In the genomic region with DNA sequence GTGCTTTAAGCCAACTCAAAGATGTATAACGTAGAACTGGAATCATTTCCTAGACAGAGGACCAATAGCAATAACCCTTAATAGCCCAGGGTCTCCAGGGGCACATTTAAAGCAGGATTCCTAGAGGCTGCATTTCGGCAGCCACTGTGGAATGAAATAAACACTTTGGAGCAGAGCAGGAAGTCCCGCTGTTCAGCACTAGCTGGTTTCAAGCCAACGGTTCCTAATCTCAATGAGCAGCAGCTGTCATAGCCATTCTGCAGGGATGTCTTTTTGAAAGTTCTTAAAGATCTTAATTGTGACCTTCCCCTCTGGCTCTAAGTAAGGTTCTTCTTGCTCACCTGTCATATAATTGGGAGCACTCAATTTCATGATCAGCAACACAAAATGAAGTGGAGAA, we compare ENCODE assay signal across 14 cellular contexts. TPM values are rescaled to one million over a fixed set of nuclear protein-coding genes. Genes with fewer than 3 reads are reported as not detected.
DNase-seq lines count a peak whose midpoint lies in the region; ATAC-seq and TF ChIP-seq lines count a peak whose summit lies in the region.
"Had no signal": no experiment of that assay in that cellular context is flagged by ENCODE, and none has a peak within 500 bp of the region (broad histone marks: within the 10 kb centered on the region; RNA-seq: fewer than 3 reads in every experiment).

No MANE protein-coding gene starts in this region.

- peaks cover 0 to 16% (median 0%) of the 10 kb centered on the region in 9 donors for H3K27me3 ChIP-seq in heart left ventricle

- H3K27ac ChIP-seq in heart left ventricle, result no peak overlapping the region

- TF ChIP-seq POLR2A in heart left ventricle (IDR thresholded peaks at IDR 0.05), result no peak

- DNase-seq in left ventricle myocardium superior, result no peak
- no peak for DNase-seq in heart left ventricle
- DNase-seq in NCI-H1694 treated with DMSO at 0.1 percent for 48 hours (lab: John Stamatoyannopoulos, UW), result peak; percentile 57
- DNase-seq in cerebellar cortex (ENCODE audit: low spot score), result peak; percentile 72
- DNase-seq in GOT3 (lab: John Stamatoyannopoulos, UW), result no peak
- no peak for DNase-seq in NCI-H2196 (lab: John Stamatoyannopoulos, UW; ENCODE audit: unreplicated experiment)
- DNase-seq: CD8-positive, alpha-beta T cell; HCEC 1CT; Karpas-422; NCI-H1417 treated with DMSO at 0.1 percent for 48 hours; NCI-H510A; PC-3; T-helper 1 cell had no signal

- ATAC-seq in left ventricle myocardium superior (peak; percentile 21), heart left ventricle (no peak), HG03457 (IDR thresholded peaks at IDR 0.05; ENCODE audit: unreplicated experiment) (no peak)
- ATAC-seq: CD8-positive, alpha-beta T cell; PC-3 had no signal

- no peak for TF ChIP-seq CTCF in heart left ventricle (IDR thresholded peaks at IDR 0.05)

- no peaks in the 10 kb centered on the region for H3K36me3 ChIP-seq in heart left ventricle

- peaks cover 0 to 7% (median 0%) of the 10 kb centered on the region in 12 donors for H3K4me1 ChIP-seq in heart left ventricle

- H3K9me3 ChIP-seq in heart left ventricle, result peaks cover 0 to 17% (median 6%) of the 10 kb centered on the region in 12 donors

- 0 to 4% (median 3%) methylated on average over 4 of the region's 4 CpGs for WGBS in heart left ventricle, 4 donors

- intact Hi-C loops in left ventricle myocardium superior (cut with micrococcal nuclease), result no loop called here
- intact Hi-C loops in heart left ventricle (cut with DNase I), result no loop called here

- H3K4me3 ChIP-seq in heart left ventricle, result no peak overlapping the region

RNA-seq across cellular contexts. Expression of gene MACROH2A2, which starts 18.4 kb away (rescaled TPM):
- total RNA-seq in left ventricle myocardium superior (15.2 TPM), heart left ventricle (10 to 100 TPM; 11.8 to 21.3 (median 14.8) TPM)
- 10 to 100 TPM; 12.0 to 13.3 TPM for polyA plus RNA-seq in heart left ventricle

Comparison
In these comparisons a context has a peak if more than half of its experiments do, and no peak if none do; other contexts are left out.
1. DNase-seq: peak in NCI-H1694 treated with DMSO at 0.1 percent for 48 hours (single experiment) and cerebellar cortex (single experiment); none in left ventricle myocardium superior (single experiment), heart left ventricle (0 of 5), GOT3 (single experiment) and NCI-H2196 (single experiment).